Comparison of ENCODE assay signal across 34 cellular contexts in genomic region chr10:15112657-15113056, GRCh38. TPM values are rescaled to one million over a fixed set of nuclear protein-coding genes. Genes with fewer than 3 reads are reported as not detected.
DNase-seq lines count a peak whose midpoint lies in the region; ATAC-seq and TF ChIP-seq lines count a peak whose summit lies in the region.
"Had no signal": no experiment of that assay in that cellular context is flagged by ENCODE, and none has a peak within 500 bp of the region (broad histone marks: within the 10 kb centered on the region; RNA-seq: fewer than 3 reads in every experiment).

No MANE protein-coding gene starts in this region.

- intact Hi-C loops in activated CD8-positive, alpha-beta T cell treated with anti-CD3 and anti-CD28 coated beads for 36 hours (cut with micrococcal nuclease): no loop called here

- H2BK12ac ChIP-seq in H9 (ENCODE audit: insufficient read length, low read depth, low read length): no peak overlapping the region

- H3K4me1 Mint-ChIP-seq in activated CD8-positive, alpha-beta T cell treated with anti-CD3 and anti-CD28 coated beads, Interleukin-2, amount 10 ng/mL, durations not matched to agents 7 days and 5 days (ENCODE audit: low read depth): no peaks in the 10 kb centered on the region
- H3K4me1 Mint-ChIP-seq in activated CD8-positive, alpha-beta T cell treated with anti-CD3 and anti-CD28 coated beads for 36 hours (ENCODE audit: low read depth): peaks cover 3% of the 10 kb centered on the region
- H3K4me1 Mint-ChIP-seq in H9: no peaks in the 10 kb centered on the region
- H3K4me1 Mint-ChIP-seq: naive B cell; stimulated activated memory B cell treated with anti-CD40 and anti-IgM and Interleukin-4, amounts not matched to agents 10 μg/mL and 1 μg/mL and 100 μg/mL, for 72 hours had no signal

- H4K5ac ChIP-seq in H9 (ENCODE audit: insufficient read length, low read depth, low read length): no peak overlapping the region

- no peak overlapping the region for H2BK15ac ChIP-seq in H9 (ENCODE audit: low read depth, low read length)

- no peaks in the 10 kb centered on the region for H3K23me2 ChIP-seq in H9 (ENCODE audit: insufficient read length, low read depth, low read length, poor library complexity, severe bottlenecking)

- H3K9ac ChIP-seq in H9 (ENCODE audit: extremely low read depth, insufficient read length, low read length): no peak overlapping the region

- H3K36me3 ChIP-seq in BE2C: no peaks in the 10 kb centered on the region; the same call in 1 of the 2 replicates
- H3K36me3 ChIP-seq: prostate gland had no signal

- no peak overlapping the region for H2BK120ac ChIP-seq in H9 (ENCODE audit: low read depth, low read length, poor library complexity, severe bottlenecking)

- H2BK5ac ChIP-seq in H9 (ENCODE audit: insufficient read length, low read length): no peak overlapping the region

- ATAC-seq in activated CD8-positive, alpha-beta T cell treated with anti-CD3 and anti-CD28 coated beads, Interleukin-2, amount 10 ng/mL, durations not matched to agents 7 days and 5 days: no peak
- ATAC-seq in activated CD8-positive, alpha-beta T cell treated with anti-CD3 and anti-CD28 coated beads for 36 hours: no peak
- peak; percentile 57 for ATAC-seq in stimulated activated naive CD8-positive, alpha-beta T cell treated with anti-CD3 and anti-CD28 coated beads, Interleukin-15, Interleukin-2, amounts not matched to agents 100 U/mL and 50 U/mL, for 24 hours
- ATAC-seq: A549; activated CD8-positive, alpha-beta memory T cell treated with anti-CD3 and anti-CD28 coated beads, Interleukin-2, amount 10 ng/mL, durations not matched to agents 7 days and 5 days; foreskin keratinocyte; GM12878; right lobe of liver; SK-N-SH treated with all-trans-retinoic acid at 6 μM for 48 hours; stimulated activated memory B cell treated with anti-CD40 and anti-IgM and Interleukin-4, amounts not matched to agents 10 μg/mL and 1 μg/mL and 100 μg/mL, for 72 hours; upper lobe of right lung had no signal

- H3K9me3 ChIP-seq in H9 (ENCODE audit: control insufficient read depth, low read depth, low read length) (no peaks in the 10 kb centered on the region), BE2C (no peaks in the 10 kb centered on the region)
- H3K9me3 ChIP-seq: A549, esophagus squamous epithelium, prostate gland, right lobe of liver, suprapubic skin, upper lobe of right lung had no signal

- WGBS in H9 (ENCODE audit: extremely low coverage, insufficient read length, low lambda C conversion rate): no CpG with 5 or more reads among the region's 13 CpGs

- peak overlapping the region; percentile 27 for H3K27ac Mint-ChIP-seq in activated CD8-positive, alpha-beta T cell treated with anti-CD3 and anti-CD28 coated beads, Interleukin-2, amount 10 ng/mL, durations not matched to agents 7 days and 5 days
- no peak overlapping the region for H3K27ac Mint-ChIP-seq in activated CD8-positive, alpha-beta T cell treated with anti-CD3 and anti-CD28 coated beads for 36 hours
- peak overlapping the region in 1 of 3 experiments; percentile 40; a peak in 2 of 7 replicates for H3K27ac Mint-ChIP-seq in H9
- H3K27ac Mint-ChIP-seq: activated CD8-positive, alpha-beta memory T cell treated with anti-CD3 and anti-CD28 coated beads, Interleukin-2, amount 10 ng/mL, durations not matched to agents 7 days and 5 days; stimulated activated memory B cell treated with anti-CD40 and anti-IgM and Interleukin-4, amounts not matched to agents 10 μg/mL and 1 μg/mL and 100 μg/mL, for 72 hours had no signal

- H3K4me1 ChIP-seq in H9 (ENCODE audit: insufficient read depth, low read length): no peaks in the 10 kb centered on the region
- no peaks in the 10 kb centered on the region for H3K4me1 ChIP-seq in BE2C
- H3K4me1 ChIP-seq: esophagus squamous epithelium, foreskin keratinocyte, prostate gland, suprapubic skin, upper lobe of right lung had no signal

- POLR2A ChIA-PET in activated CD8-positive, alpha-beta T cell treated with anti-CD3 and anti-CD28 coated beads, Interleukin-2, amount 10 ng/mL, durations not matched to agents 7 days and 5 days (lab: Charles Lee): no interaction called here
- POLR2A ChIA-PET in activated CD8-positive, alpha-beta T cell treated with anti-CD3 and anti-CD28 coated beads for 36 hours (lab: Charles Lee): no interaction called here

- no peak overlapping the region for H2AFZ ChIP-seq in H9 (ENCODE audit: low read length)
- H2AFZ ChIP-seq: PC-9 had no signal

- H2BK20ac ChIP-seq in H9 (ENCODE audit: low read depth, low read length, poor library complexity, severe bottlenecking): no peak overlapping the region

- H3K14ac ChIP-seq in H9 (ENCODE audit: insufficient read depth, low read length): no peak overlapping the region

- H3K79me1 ChIP-seq in H9 (ENCODE audit: insufficient read depth, low read depth, low read length, poor library complexity, severe bottlenecking): no peaks in the 10 kb centered on the region

- DNase-seq in activated CD8-positive, alpha-beta T cell treated with anti-CD3 and anti-CD28 coated beads, Interleukin-2, amount 10 ng/mL, durations not matched to agents 7 days and 5 days: no peak
- DNase-seq in activated CD8-positive, alpha-beta T cell treated with anti-CD3 and anti-CD28 coated beads for 36 hours: no peak
- DNase-seq in H9 (peak; percentile 50), ecto neural progenitor cell (ENCODE audit: low spot score) (peak; percentile 17), BE2C (no peak), NCI-H146 treated with DMSO at 0.1 percent for 48 hours (lab: John Stamatoyannopoulos, UW; ENCODE audit: unreplicated experiment) (no peak)
- DNase-seq in stimulated activated naive CD8-positive, alpha-beta T cell treated with anti-CD3 and anti-CD28 coated beads, Interleukin-15, Interleukin-2, amounts not matched to agents 100 U/mL and 50 U/mL, for 24 hours: no peak
- no peak for DNase-seq in activated CD8-positive, alpha-beta memory T cell treated with anti-CD3 and anti-CD28 coated beads for 24 hours
- DNase-seq: activated CD8-positive, alpha-beta memory T cell treated with anti-CD3 and anti-CD28 coated beads, Interleukin-2, amount 10 ng/mL, durations not matched to agents 7 days and 5 days; activated naive CD4-positive, alpha-beta T cell treated with anti-CD3 and anti-CD28 coated beads, Interleukin-2, amount 50 U/mL, for 16 hours; AML-193; amygdala; brain microvascular endothelial cell; CD8-positive, alpha-beta memory T cell; cerebellar nuclear complex; dermis blood vessel endothelial cell; esophagus squamous epithelium; foreskin keratinocyte; Kasumi-1; midbrain; naive B cell; NCI-H1417 treated with DMSO at 0.1 percent for 48 hours; NCI-H2081 treated with DMSO at 0.1 percent for 48 hours; NCI-H2227 treated with DMSO at 0.1 percent for 48 hours; NCI-H526; PC-9; right lobe of liver; upper lobe of right lung had no signal

- H3K27me3 ChIP-seq in H9 (ENCODE audit: insufficient read depth, low read length) (no peaks in the 10 kb centered on the region), BE2C (no peaks in the 10 kb centered on the region)
- H3K27me3 ChIP-seq: brain microvascular endothelial cell, esophagus squamous epithelium, foreskin keratinocyte, right lobe of liver, suprapubic skin, upper lobe of right lung had no signal

- no peak overlapping the region for H3K4ac ChIP-seq in H9 (ENCODE audit: low read depth, low read length)

- no peak overlapping the region for H2AK5ac ChIP-seq in H9 (ENCODE audit: insufficient read length, low read length)

- no peak overlapping the region for H3K56ac ChIP-seq in H9 (ENCODE audit: insufficient read length, low read depth, low read length)

- H3K4me3 ChIP-seq in BE2C (ENCODE audit: low read depth, low read length): no peak overlapping the region
- H3K4me3 ChIP-seq: A549, esophagus squamous epithelium, GM12878, PC-9, prostate gland, right lobe of liver, suprapubic skin, upper lobe of right lung had no signal

- H3K4me3 Mint-ChIP-seq in activated CD8-positive, alpha-beta T cell treated with anti-CD3 and anti-CD28 coated beads, Interleukin-2, amount 10 ng/mL, durations not matched to agents 7 days and 5 days: no peak overlapping the region
- no peak overlapping the region for H3K4me3 Mint-ChIP-seq in activated CD8-positive, alpha-beta T cell treated with anti-CD3 and anti-CD28 coated beads for 36 hours
- H3K4me3 Mint-ChIP-seq in H9: no peak overlapping the region
- H3K4me3 Mint-ChIP-seq: activated CD8-positive, alpha-beta memory T cell treated with anti-CD3 and anti-CD28 coated beads, Interleukin-2, amount 10 ng/mL, durations not matched to agents 7 days and 5 days; CD8-positive, alpha-beta memory T cell; naive B cell; stimulated activated memory B cell treated with anti-CD40 and anti-IgM and Interleukin-4, amounts not matched to agents 10 μg/mL and 1 μg/mL and 100 μg/mL, for 72 hours had no signal

- no peak overlapping the region for H3K23ac ChIP-seq in H9 (ENCODE audit: insufficient read length, low read depth, low read length)

- H3K18ac ChIP-seq in H9 (ENCODE audit: insufficient read length, low read depth, low read length): no peak overlapping the region

- H3T11ph ChIP-seq in H9 (ENCODE audit: low read length): no peak overlapping the region

- peaks cover 32% of the 10 kb centered on the region for H3K36me3 Mint-ChIP-seq in activated CD8-positive, alpha-beta T cell treated with anti-CD3 and anti-CD28 coated beads, Interleukin-2, amount 10 ng/mL, durations not matched to agents 7 days and 5 days (ENCODE audit: low read depth)
- H3K36me3 Mint-ChIP-seq in activated CD8-positive, alpha-beta T cell treated with anti-CD3 and anti-CD28 coated beads for 36 hours (ENCODE audit: low read depth): peaks cover 18% of the 10 kb centered on the region
- H3K36me3 Mint-ChIP-seq in H9 (ENCODE audit: insufficient read depth in 1 of 3, low read depth in 3 of 3): peaks cover 0 to 22% (median 19%) of the 10 kb centered on the region in 3 experiments

- no peaks in the 10 kb centered on the region for H4K20me1 ChIP-seq in H9 (ENCODE audit: control insufficient read depth, insufficient read depth, insufficient read length)

- H3K27me3 Mint-ChIP-seq in activated CD8-positive, alpha-beta T cell treated with anti-CD3 and anti-CD28 coated beads, Interleukin-2, amount 10 ng/mL, durations not matched to agents 7 days and 5 days (ENCODE audit: low read depth): no peaks in the 10 kb centered on the region
- no peaks in the 10 kb centered on the region for H3K27me3 Mint-ChIP-seq in activated CD8-positive, alpha-beta T cell treated with anti-CD3 and anti-CD28 coated beads for 36 hours
- no peaks in the 10 kb centered on the region for H3K27me3 Mint-ChIP-seq in H9 (ENCODE audit: low read depth)
- H3K27me3 Mint-ChIP-seq: activated CD8-positive, alpha-beta memory T cell treated with anti-CD3 and anti-CD28 coated beads, Interleukin-2, amount 10 ng/mL, durations not matched to agents 7 days and 5 days; CD8-positive, alpha-beta memory T cell; naive B cell; stimulated activated memory B cell treated with anti-CD40 and anti-IgM and Interleukin-4, amounts not matched to agents 10 μg/mL and 1 μg/mL and 100 μg/mL, for 72 hours had no signal

- H4K8ac ChIP-seq in H9 (replicated peaks; ENCODE audit: insufficient read length, low read depth, low read length): no peak overlapping the region

- no peaks in the 10 kb centered on the region for H3K79me2 ChIP-seq in H9 (ENCODE audit: insufficient read depth, low read length)

- H3K4me2 ChIP-seq in H9 (ENCODE audit: insufficient read depth, insufficient read length, low read length): no peak overlapping the region
- H3K4me2 ChIP-seq: A549, PC-9 had no signal

- TF ChIP-seq CTCF in activated CD8-positive, alpha-beta T cell treated with anti-CD3 and anti-CD28 coated beads for 36 hours (IDR thresholded peaks at IDR 0.05): no peak
- TF ChIP-seq CTCF in H9 (conservative IDR thresholded peaks at IDR 0.05) (peak; percentile 35; the same call in 2 of the 3 replicates), BE2C (IDR thresholded peaks at IDR 0.05; ENCODE audit: low read depth, low read length) (no peak)

- H3K27ac ChIP-seq in H9 (ENCODE audit: insufficient read length, low read depth, low read length): no peak overlapping the region
- H3K27ac ChIP-seq: A549, brain microvascular endothelial cell, esophagus squamous epithelium, foreskin keratinocyte, PC-9, prostate gland, right lobe of liver, suprapubic skin, upper lobe of right lung had no signal

- H4K91ac ChIP-seq in H9 (ENCODE audit: insufficient read length, low read depth, low read length): no peak overlapping the region

- CTCF ChIA-PET in activated CD8-positive, alpha-beta T cell treated with anti-CD3 and anti-CD28 coated beads, Interleukin-2, amount 10 ng/mL, durations not matched to agents 7 days and 5 days (lab: Charles Lee): no interaction called here
- CTCF ChIA-PET in activated CD8-positive, alpha-beta T cell treated with anti-CD3 and anti-CD28 coated beads for 36 hours (lab: Charles Lee): no interaction called here

- no peaks in the 10 kb centered on the region for H3K9me3 Mint-ChIP-seq in activated CD8-positive, alpha-beta T cell treated with anti-CD3 and anti-CD28 coated beads, Interleukin-2, amount 10 ng/mL, durations not matched to agents 7 days and 5 days (ENCODE audit: insufficient read depth)
- no peaks in the 10 kb centered on the region for H3K9me3 Mint-ChIP-seq in activated CD8-positive, alpha-beta T cell treated with anti-CD3 and anti-CD28 coated beads for 36 hours
- peaks cover 0 to 3% of the 10 kb centered on the region in 2 experiments; a peak in 1 of 5 replicates for H3K9me3 Mint-ChIP-seq in H9
- H3K9me3 Mint-ChIP-seq: CD8-positive, alpha-beta memory T cell; stimulated activated memory B cell treated with anti-CD40 and anti-IgM and Interleukin-4, amounts not matched to agents 10 μg/mL and 1 μg/mL and 100 μg/mL, for 72 hours had no signal

RNA-seq across cellular contexts. Expression of gene RPP38, which starts 15.5 kb away (rescaled TPM):
- 10 to 100 TPM; 16.8 to 19.0 TPM for total RNA-seq in activated CD8-positive, alpha-beta T cell treated with anti-CD3 and anti-CD28 coated beads, Interleukin-2, amount 10 ng/mL, durations not matched to agents 7 days and 5 days
- 10 to 100 TPM; 16.2 to 24.2 TPM for total RNA-seq in activated CD8-positive, alpha-beta T cell treated with anti-CD3 and anti-CD28 coated beads for 36 hours
- 25.9 and 26.6 TPM in 2 replicates for total RNA-seq in H9 (2021)
- polyA plus RNA-seq in BE2C (2012; ENCODE audit: insufficient read depth, insufficient read length, low read depth): 30.3 TPM

RNA-seq across cellular contexts. Expression of gene ACBD7, which starts 24.1 kb away (rescaled TPM):
- 1 to 10 TPM; 4.4 to 5.2 TPM for total RNA-seq in activated CD8-positive, alpha-beta T cell treated with anti-CD3 and anti-CD28 coated beads, Interleukin-2, amount 10 ng/mL, durations not matched to agents 7 days and 5 days
- 1 to 10 TPM; 1.6 to 2.0 TPM for total RNA-seq in activated CD8-positive, alpha-beta T cell treated with anti-CD3 and anti-CD28 coated beads for 36 hours
- 22.0 and 25.0 TPM in 2 replicates for total RNA-seq in H9 (2021)
- not detected for polyA plus RNA-seq in BE2C (2012; ENCODE audit: insufficient read depth, insufficient read length, low read depth)
- total RNA-seq: suprapubic skin, upper lobe of right lung had no signal
- polyA plus RNA-seq: CD8-positive, alpha-beta memory T cell; foreskin keratinocyte had no signal

RNA-seq across cellular contexts. Expression of gene NMT2, which starts 55.8 kb away (rescaled TPM):
- 10 to 100 TPM; 30.2 to 36.5 TPM for total RNA-seq in activated CD8-positive, alpha-beta T cell treated with anti-CD3 and anti-CD28 coated beads, Interleukin-2, amount 10 ng/mL, durations not matched to agents 7 days and 5 days
- total RNA-seq in activated CD8-positive, alpha-beta T cell treated with anti-CD3 and anti-CD28 coated beads for 36 hours: 10 to 100 TPM; 15.9 to 16.2 TPM
- 11.8 and 12.2 TPM in 2 replicates for total RNA-seq in H9 (2021)
- polyA plus RNA-seq in BE2C (2012; ENCODE audit: insufficient read depth, insufficient read length, low read depth): 4.8 TPM

Comparison
In these comparisons a context has a peak if more than half of its experiments do, and no peak if none do; other contexts are left out.
1. DNase-seq: peak in H9 (single experiment) and ecto neural progenitor cell (single experiment); none in activated CD8-positive, alpha-beta T cell treated with anti-CD3 and anti-CD28 coated beads, Interleukin-2, amount 10 ng/mL, durations not matched to agents 7 days and 5 days (single experiment), activated CD8-positive, alpha-beta T cell treated with anti-CD3 and anti-CD28 coated beads for 36 hours (single experiment), stimulated activated naive CD8-positive, alpha-beta T cell treated with anti-CD3 and anti-CD28 coated beads, Interleukin-15, Interleukin-2, amounts not matched to agents 100 U/mL and 50 U/mL, for 24 hours (single experiment), activated CD8-positive, alpha-beta memory T cell treated with anti-CD3 and anti-CD28 coated beads for 24 hours (single experiment), BE2C (single experiment) and NCI-H146 treated with DMSO at 0.1 percent for 48 hours (single experiment).